1 cellular context compared by ENCODE assay signal in the genomic region with DNA sequence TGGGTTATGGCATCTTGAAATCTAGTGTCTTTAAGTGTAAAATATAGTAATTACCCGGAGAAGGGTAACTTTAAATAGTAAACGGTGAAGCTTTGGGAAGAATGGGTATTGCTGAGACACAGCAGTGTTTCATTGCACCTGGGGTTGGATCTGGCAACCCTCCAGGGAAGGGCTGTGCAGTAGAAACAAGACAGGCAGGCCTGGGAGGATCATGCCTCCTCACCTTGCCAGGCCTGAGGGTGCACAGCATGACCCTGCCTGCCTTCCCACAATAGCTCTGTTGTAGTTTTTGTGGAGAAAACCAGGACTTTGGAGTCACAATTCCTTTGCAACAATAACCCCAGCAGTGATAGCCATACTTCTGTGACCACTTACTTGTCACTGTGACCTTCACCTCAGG.
TF ChIP-seq lines count a peak whose summit lies in the region.

No MANE protein-coding gene starts in this region.

TF ChIP-seq in Ishikawa, 13 proteins besides CTCF, POLR2A, EP300 and RAD21 (continued from another document):
- TF ChIP-seq REST (IDR thresholded peaks at IDR 0.05; ENCODE audit: low read depth) (no peak), NFIC (IDR thresholded peaks at IDR 0.05) (peak; percentile 74), TEAD4 (IDR thresholded peaks at IDR 0.05) (no peak), CREB1 (IDR thresholded peaks at IDR 0.05; ENCODE audit: low read depth) (no peak), CEBPB (IDR thresholded peaks at IDR 0.05) (no peak), ZBTB7A (IDR thresholded peaks at IDR 0.05; ENCODE audit: low read depth) (no peak)
- TF ChIP-seq, protein P1, sequence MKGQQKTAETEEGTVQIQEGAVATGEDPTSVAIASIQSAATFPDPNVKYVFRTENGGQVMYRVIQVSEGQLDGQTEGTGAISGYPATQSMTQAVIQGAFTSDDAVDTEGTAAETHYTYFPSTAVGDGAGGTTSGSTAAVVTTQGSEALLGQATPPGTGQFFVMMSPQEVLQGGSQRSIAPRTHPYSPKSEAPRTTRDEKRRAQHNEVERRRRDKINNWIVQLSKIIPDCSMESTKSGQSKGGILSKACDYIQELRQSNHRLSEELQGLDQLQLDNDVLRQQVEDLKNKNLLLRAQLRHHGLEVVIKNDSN (IDR thresholded peaks at IDR 0.05), result no peak
